Comparison of ENCODE assay signal across 36 cellular contexts in genomic region chr2:224408676-224409075, GRCh38. TPM values are rescaled to one million over a fixed set of nuclear protein-coding genes. Genes with fewer than 3 reads are reported as not detected.
DNase-seq lines count a peak whose midpoint lies in the region; FAIRE-seq and TF ChIP-seq lines count a peak whose summit lies in the region.
"Had no signal": no experiment of that assay in that cellular context is flagged by ENCODE, and none has a peak within 500 bp of the region (broad histone marks: within the 10 kb centered on the region; RNA-seq: fewer than 3 reads in every experiment).

No MANE protein-coding gene starts in this region.

- H3K27ac ChIP-seq in endothelial cell of umbilical vein (ENCODE audit: insufficient read depth, low read depth, low read length) (peak overlapping the region; percentile 77), Peyer's patch (no peak overlapping the region)
- H3K27ac ChIP-seq: 22Rv1; A549; BLaER1; BLaER1 treated with 17β-estradiol and CSF1 and Interleukin-3, amounts not matched to agents 10 nM and 100 nM; C4-2B had no signal

- FAIRE-seq in GM18507 (lab: Jason Lieb, UNC) = peak; percentile 15
- no peak for FAIRE-seq in endothelial cell of umbilical vein (lab: Jason Lieb, UNC)
- FAIRE-seq: A204.1, A549, D721Med had no signal

- no peaks in the 10 kb centered on the region for H3K9me1 ChIP-seq in endothelial cell of umbilical vein (replicated peaks; ENCODE audit: control insufficient read depth, extremely low read depth, insufficient read depth, low read length)

- H3K9ac ChIP-seq in endothelial cell of umbilical vein (replicated peaks; ENCODE audit: extremely low read depth, insufficient read depth, low read length) = no peak overlapping the region
- H3K9ac ChIP-seq: BLaER1; BLaER1 treated with 17β-estradiol and CSF1 and Interleukin-3, amounts not matched to agents 10 nM and 100 nM had no signal

- no peak for TF ChIP-seq CTCF in endothelial cell of umbilical vein (IDR thresholded peaks at IDR 0.05; ENCODE audit: extremely low read depth in 1 of 2, insufficient read depth in 1 of 2, low read depth in 1 of 2, low read length in 2 of 2)
- TF ChIP-seq CTCF in Peyer's patch (IDR thresholded peaks at IDR 0.05) = no peak

- no peak overlapping the region for H2AFZ ChIP-seq in endothelial cell of umbilical vein (ENCODE audit: low read depth, low read length)

- dilution Hi-C loops in endothelial cell of umbilical vein (cut with MboI; ENCODE audit: extremely low pct_ligation_motif_present, low sequenced_read_pairs) = no loop called here

- DNase-seq in GM18507 (ENCODE audit: extremely low spot score, insufficient read length, low read depth) = no peak
- peak; percentile 62 for DNase-seq in dermis blood vessel endothelial cell
- peak; percentile 79 for DNase-seq in endothelial cell of umbilical vein (ENCODE audit: low read depth, low spot score)
- no peak for DNase-seq in stimulated activated CD4-positive, alpha-beta T cell treated with anti-CD3 and anti-CD28 coated beads, Interleukin-2, amount 100 ng/mL, for 24 hours
- DNase-seq in NCI-H524 treated with DMSO at 0.1 percent for 48 hours (lab: John Stamatoyannopoulos, UW) = no peak
- no peak for DNase-seq in Peyer's patch
- DNase-seq: 8988T; ACHN; AML-193; BE2C; C1 segment of cervical spinal cord; Caco-2; Calu3; CD4-positive, alpha-beta memory T cell; CD4-positive, alpha-beta T cell; CD4-positive, CD25-positive, alpha-beta regulatory T cell; CD8-positive, alpha-beta memory T cell; CD8-positive, alpha-beta T cell; COR-L47; DMS 273 treated with DMSO at 0.1 percent for 48 hours; DMS153; DMS53; DMS79; DMS79 treated with DMSO at 0.1 percent for 48 hours; DND-41; EL had no signal

- H3K79me2 ChIP-seq in endothelial cell of umbilical vein (ENCODE audit: control insufficient read depth, insufficient read depth, low read length) = no peaks in the 10 kb centered on the region

- no TSS peak for BruUV-seq in endothelial cell of umbilical vein (replicated peaks; lab: Mats Ljungman, UMichigan)

- H3K27me3 ChIP-seq in endothelial cell of umbilical vein (ENCODE audit: control insufficient read depth in 2 of 2, insufficient read depth in 2 of 2, low read length in 2 of 2) (no peaks in the 10 kb centered on the region), Peyer's patch (no peaks in the 10 kb centered on the region)
- H3K27me3 ChIP-seq: BE2C; BLaER1; BLaER1 treated with 17β-estradiol and CSF1 and Interleukin-3, amounts not matched to agents 10 nM and 100 nM had no signal

- CTCF ChIA-PET in endothelial cell of umbilical vein (lab: Charles Lee) = interaction anchor here (0.7 to 3.2 kb wide), 6 partner anchors 9 to 1547 kb away, joined by 3 to 25 read pairs (median 4); no protein-coding TSS in a partner anchor

- H3K9me3 ChIP-seq in endothelial cell of umbilical vein (replicated peaks; ENCODE audit: control insufficient read depth, insufficient read depth, low read length) (no peaks in the 10 kb centered on the region), Peyer's patch (no peaks in the 10 kb centered on the region)
- H3K9me3 ChIP-seq: BE2C, Caco-2 had no signal

- no peak overlapping the region for H3K4me3 ChIP-seq in endothelial cell of umbilical vein (replicated peaks in 1 of 3; ENCODE audit: insufficient read depth in 1 of 3, low read depth in 1 of 3, low read length in 3 of 3)
- H3K4me3 ChIP-seq in Peyer's patch = no peak overlapping the region
- H3K4me3 ChIP-seq: A549; BLaER1; BLaER1 treated with 17β-estradiol and CSF1 and Interleukin-3, amounts not matched to agents 10 nM and 100 nM had no signal

- H3K4me1 ChIP-seq in endothelial cell of umbilical vein (ENCODE audit: control insufficient read depth, extremely low read depth, insufficient read depth, low read length) (peaks cover 37% of the 10 kb centered on the region), Peyer's patch (no peaks in the 10 kb centered on the region)
- H3K4me1 ChIP-seq: A549, Caco-2 had no signal

- intact Hi-C loops in endothelial cell of umbilical vein (cut with micrococcal nuclease) = loop anchor here (5.0 to 10.0 kb wide), 3 partner anchors 186 to 1754 kb away; partner anchors contain the start of gene FARSB

- H3K36me3 ChIP-seq in endothelial cell of umbilical vein (ENCODE audit: control insufficient read depth in 2 of 2, extremely low read depth in 1 of 2, insufficient read depth in 2 of 2, low read length in 2 of 2) = no peaks in the 10 kb centered on the region
- no peaks in the 10 kb centered on the region for H3K36me3 ChIP-seq in Peyer's patch
- H3K36me3 ChIP-seq: BE2C; BLaER1; BLaER1 treated with 17β-estradiol and CSF1 and Interleukin-3, amounts not matched to agents 10 nM and 100 nM had no signal

- no peaks in the 10 kb centered on the region for H4K20me1 ChIP-seq in endothelial cell of umbilical vein (replicated peaks; ENCODE audit: control insufficient read depth, extremely low read depth, insufficient read depth, low read length)
- H4K20me1 ChIP-seq: BLaER1; BLaER1 treated with 17β-estradiol and CSF1 and Interleukin-3, amounts not matched to agents 10 nM and 100 nM had no signal

- TF ChIP-seq POLR2A in endothelial cell of umbilical vein (IDR thresholded peaks at IDR 0.05; ENCODE audit: low read depth, low read length) = no peak
- TF ChIP-seq POLR2A in Peyer's patch (IDR thresholded peaks at IDR 0.05) = no peak

- POLR2A ChIA-PET in endothelial cell of umbilical vein (lab: Charles Lee) = interaction anchor here (0.8 to 3.2 kb wide), 4 partner anchors 8 to 263 kb away, joined by 4 to 15 read pairs (median 6); no protein-coding TSS in a partner anchor

- H3K4me2 ChIP-seq in endothelial cell of umbilical vein (ENCODE audit: insufficient read depth, low read length) = no peak overlapping the region
- H3K4me2 ChIP-seq: A549; BLaER1; BLaER1 treated with 17β-estradiol and CSF1 and Interleukin-3, amounts not matched to agents 10 nM and 100 nM had no signal

TF ChIP-seq in endothelial cell of umbilical vein, 7 proteins besides CTCF, POLR2A, EP300 and RAD21:
- TF ChIP-seq MAX (IDR thresholded peaks at IDR 0.05; ENCODE audit: insufficient read depth, insufficient read length) (no peak), POLR2AphosphoS5 (IDR thresholded peaks at IDR 0.05; ENCODE audit: insufficient read depth, low read depth, low read length) (no peak), MYC (IDR thresholded peaks at IDR 0.05; ENCODE audit: low read depth, low read length) (no peak), EZH2 (IDR thresholded peaks at IDR 0.05; ENCODE audit: borderline replicate concordance, low read depth, low read length, severe bottlenecking) (no peak), GATA2 (IDR thresholded peaks at IDR 0.05; ENCODE audit: insufficient read depth, insufficient read length, low read depth, low read length) (no peak), JUN (IDR thresholded peaks at IDR 0.05; ENCODE audit: borderline replicate concordance, insufficient read depth, insufficient read length, low read depth) (peak; percentile 16)

RNA-seq across cellular contexts. Expression of gene FAM124B, which starts 6.8 kb away (rescaled TPM):
- total RNA-seq in dermis blood vessel endothelial cell = 139 and 228 TPM in 2 replicates
- total RNA-seq in endothelial cell of umbilical vein = 81.4 and 82.0 TPM in 2 replicates
- 91.7 and 119 TPM in 2 replicates for polyA plus RNA-seq in endothelial cell of umbilical vein
- 92.1 and 97.9 TPM in 2 replicates for polyA plus RNA-seq in endothelial cell of umbilical vein (2011; cell fraction: cytosol; rRNA removed)
- polyA plus RNA-seq in endothelial cell of umbilical vein (2011; cell fraction: nucleus; rRNA removed) = 146 and 167 TPM in 2 replicates
- 72.5 and 82.2 TPM in 2 replicates for polyA plus RNA-seq in endothelial cell of umbilical vein (2012)
- polyA minus RNA-seq in endothelial cell of umbilical vein = 291 and 351 TPM in 2 replicates
- polyA minus RNA-seq in endothelial cell of umbilical vein (2011; cell fraction: cytosol; rRNA and poly(A)+ RNA removed) = not detected
- polyA minus RNA-seq in endothelial cell of umbilical vein (2011; cell fraction: nucleus; rRNA and poly(A)+ RNA removed) = 376 and 437 TPM in 2 replicates
- 1 to 10 TPM in 2 of 4 donors, under 1 TPM in 1, not detected in 1; 0.94 to 5.8 (median 1.0) TPM for total RNA-seq in Peyer's patch
- total RNA-seq: A172; A673; Caco-2; Calu3; CD8-positive, alpha-beta memory T cell; CD8-positive, alpha-beta T cell had no signal
- polyA plus RNA-seq: A549; AG04450; CD8-positive, alpha-beta memory T cell had no signal

Comparison
In these comparisons a context has a peak if more than half of its experiments do, and no peak if none do; other contexts are left out.
1. DNase-seq: peak in dermis blood vessel endothelial cell (single experiment) and endothelial cell of umbilical vein (single experiment); none in GM18507 (single experiment), stimulated activated CD4-positive, alpha-beta T cell treated with anti-CD3 and anti-CD28 coated beads, Interleukin-2, amount 100 ng/mL, for 24 hours (0 of 2), NCI-H524 treated with DMSO at 0.1 percent for 48 hours (single experiment) and Peyer's patch (0 of 3).
2. RNA of gene FAM124B, which starts 6.8 kb away (total RNA-seq): 139 to 228 TPM in dermis blood vessel endothelial cell and 81.4 to 82.0 TPM in endothelial cell of umbilical vein; 0.94 to 5.8 TPM in Peyer's patch; every median in the first group is over 10 times any median in the second.